In the genomic region with DNA sequence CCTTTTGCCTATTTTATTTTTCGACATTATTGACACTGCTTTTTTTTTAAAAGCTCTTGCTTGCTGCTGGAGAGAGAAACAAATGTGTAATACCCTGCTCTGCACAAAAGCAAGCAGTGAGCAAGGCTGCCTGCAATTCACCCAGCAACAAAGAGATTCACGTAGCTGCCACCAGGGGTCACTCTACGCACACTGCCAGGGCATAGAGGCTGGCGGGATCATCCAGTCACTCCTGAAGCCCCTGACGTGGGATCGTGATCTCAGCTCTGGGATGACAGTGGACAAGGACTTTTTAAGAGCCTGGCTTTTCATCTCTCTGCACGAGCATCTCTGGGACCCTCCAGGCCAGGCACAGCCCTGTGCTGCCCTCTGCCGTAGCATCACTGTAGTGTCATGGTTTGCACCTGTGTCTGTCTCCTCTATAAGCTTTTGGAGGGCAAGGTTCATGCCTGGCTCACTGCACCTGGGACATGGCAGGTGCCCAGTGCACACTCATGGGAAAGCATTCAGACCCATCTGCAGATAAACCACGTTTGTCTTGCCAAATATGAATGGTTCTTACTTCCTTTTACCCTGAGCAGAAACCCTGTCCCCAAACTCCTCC, we compare ENCODE assay signal across 7 cellular contexts. TPM values are rescaled to one million over a fixed set of nuclear protein-coding genes. Genes with fewer than 3 reads are reported as not detected.
A peak's percentile ranks its signal among the peaks of the same experiment; 100 is the strongest.
DNase-seq lines count a peak whose midpoint lies in the region; FAIRE-seq and TF ChIP-seq lines count a peak whose summit lies in the region.

No MANE protein-coding gene starts in this region.

- no peak overlapping the region for H3K4me2 ChIP-seq in mammary epithelial cell (ENCODE audit: insufficient read depth, low read depth, low read length)
- no peak overlapping the region for H3K4me2 ChIP-seq in keratinocyte (ENCODE audit: control insufficient read depth, extremely low read depth, insufficient read depth, low read depth, low read length)

- no peak for DNase-seq in GM06990 (ENCODE audit: extremely low read depth, insufficient read length)
- peak; percentile 90 for DNase-seq in H7
- DNase-seq in NCI-H1092 (lab: John Stamatoyannopoulos, UW) = peak; percentile 34
- DNase-seq in T-helper 9 cell = peak; percentile 25
- DNase-seq in mammary epithelial cell = peak; percentile 20
- DNase-seq in keratinocyte (ENCODE audit: low read depth, low spot score) = peak; percentile 7
- DNase-seq in stimulated activated CD4-positive, alpha-beta T cell treated with anti-CD3 and anti-CD28 coated beads, Interleukin-1b, Interleukin-23, amount 100 ng/mL, for 4 hours (ENCODE audit: low read depth in 2 of 2) = peak; percentile 6 to 7

- H4K20me1 ChIP-seq in mammary epithelial cell (ENCODE audit: insufficient read depth, low read length) (no peaks in the 10 kb centered on the region), keratinocyte (ENCODE audit: control insufficient read depth, extremely low read depth, insufficient read depth, low read length) (no peaks in the 10 kb centered on the region)

- WGBS in mammary epithelial cell (ENCODE audit: low coverage, missing lambda C conversion rate) = 1% methylated on average over 9 of the region's 9 CpGs

- H3K4me3 ChIP-seq in GM06990 (replicated peaks; ENCODE audit: low read depth, low read length) = no peak overlapping the region
- no peak overlapping the region for H3K4me3 ChIP-seq in H7 (ENCODE audit: insufficient read depth, low read depth, low read length)
- H3K4me3 ChIP-seq in mammary epithelial cell (replicated peaks in 1 of 3; ENCODE audit: insufficient read depth in 1 of 3, low read depth in 2 of 3, low read length in 3 of 3) = no peak overlapping the region
- H3K4me3 ChIP-seq in keratinocyte (ENCODE audit: control insufficient read depth in 2 of 3, extremely low read depth in 1 of 3, insufficient read depth in 2 of 3, low read depth in 1 of 3, low read length in 3 of 3) = no peak overlapping the region

- peak; percentile 20 for FAIRE-seq in keratinocyte (lab: Jason Lieb, UNC)

- CTCF ChIA-PET in mammary epithelial cell (lab: Charles Lee; ENCODE audit: low non-redundant PET) = interaction anchor here (0.5 to 0.7 kb wide), 2 partner anchors 42 to 85 kb away, joined by 3 read pairs; no protein-coding TSS in a partner anchor

- no peaks in the 10 kb centered on the region for H3K79me2 ChIP-seq in mammary epithelial cell (ENCODE audit: insufficient read depth, low read length)
- H3K79me2 ChIP-seq in keratinocyte (ENCODE audit: control insufficient read depth, insufficient read depth, low read length) = no peaks in the 10 kb centered on the region

- BruUV-seq in mammary epithelial cell (replicated peaks; lab: Mats Ljungman, UMichigan) = no TSS peak

- H2AFZ ChIP-seq in mammary epithelial cell (ENCODE audit: low read depth, low read length) = no peak overlapping the region
- no peak overlapping the region for H2AFZ ChIP-seq in keratinocyte (ENCODE audit: control insufficient read depth, low read length)

- dilution Hi-C loops in mammary epithelial cell (cut with HindIII; ENCODE audit: low sequenced_read_pairs) (loop anchor here (5.0 kb wide), 1 partner anchor 99 kb away; no protein-coding TSS in a partner anchor), keratinocyte (cut with MboI; ENCODE audit: extremely low pct_ligation_motif_present, low sequenced_read_pairs) (no loop called here)

- H3K9ac ChIP-seq in mammary epithelial cell (ENCODE audit: insufficient read depth, low read length) = no peak overlapping the region
- H3K9ac ChIP-seq in keratinocyte (ENCODE audit: control insufficient read depth, extremely low read depth, insufficient read depth, low read length) = no peak overlapping the region

- H3K27me3 ChIP-seq in GM06990 (replicated peaks; ENCODE audit: control insufficient read depth, insufficient read depth, low read length) (no peaks in the 10 kb centered on the region; the same call in none of the 2 replicates), H7 (ENCODE audit: control insufficient read depth, insufficient read depth, low read length) (0 out of 2 replicates have a peak, but pooled peaks cover 2% of the 10 kb centered on the region), mammary epithelial cell (ENCODE audit: insufficient read depth, low read length) (no peaks in the 10 kb centered on the region), keratinocyte (ENCODE audit: control insufficient read depth, extremely low read depth, insufficient read depth, low read length) (no peaks in the 10 kb centered on the region)

- TF ChIP-seq CTCF in GM06990 (IDR thresholded peaks at IDR 0.05; ENCODE audit: insufficient read depth, low read length, poor library complexity, severe bottlenecking) = peak; percentile 94
- peak; percentile 87 to 91 for TF ChIP-seq CTCF in mammary epithelial cell (conservative IDR thresholded peaks at IDR 0.05 in 1 of 2, IDR thresholded peaks at IDR 0.05 in 1 of 2; ENCODE audit: extremely low read depth in 1 of 2, insufficient read depth in 1 of 2, low read depth in 1 of 2, low read length in 2 of 2)
- peak; percentile 88 to 96 (median 94) for TF ChIP-seq CTCF in keratinocyte (optimal IDR thresholded peaks at IDR 0.05 in 1 of 3, IDR thresholded peaks at IDR 0.05 in 1 of 3, conservative IDR thresholded peaks at IDR 0.05 in 1 of 3; ENCODE audit: extremely low read depth in 1 of 3, insufficient read depth in 2 of 3, low read length in 3 of 3)

- H3K27ac ChIP-seq in mammary epithelial cell (ENCODE audit: insufficient read depth, low read depth, low read length) = no peak overlapping the region
- H3K27ac ChIP-seq in keratinocyte (ENCODE audit: control insufficient read depth, insufficient read depth, low read length) = no peak overlapping the region

- intact Hi-C loops in mammary epithelial cell (cut with micrococcal nuclease) = loop anchor here (1.0 kb wide), 1 partner anchor 252 kb away; no protein-coding TSS in a partner anchor

- no peaks in the 10 kb centered on the region for H3K4me1 ChIP-seq in mammary epithelial cell (ENCODE audit: insufficient read depth, low read length)
- H3K4me1 ChIP-seq in keratinocyte (ENCODE audit: control insufficient read depth, extremely low read depth, insufficient read depth, low read length) = no peaks in the 10 kb centered on the region

- H3K9me3 ChIP-seq in mammary epithelial cell (replicated peaks; ENCODE audit: insufficient read depth, low read length) (no peaks in the 10 kb centered on the region), keratinocyte (ENCODE audit: control insufficient read depth, low read depth, low read length) (peaks cover 2% of the 10 kb centered on the region)

- in situ Hi-C loops in mammary epithelial cell (cut with MboI; ENCODE audit: low sequenced_read_pairs in 2 of 2) = no loop called here

- H3K36me3 ChIP-seq in GM06990 (ENCODE audit: control insufficient read depth, insufficient read depth, low read length) (no peaks in the 10 kb centered on the region), H7 (replicated peaks; ENCODE audit: control insufficient read depth, insufficient read depth, low read length) (no peaks in the 10 kb centered on the region), mammary epithelial cell (ENCODE audit: insufficient read depth, low read length) (no peaks in the 10 kb centered on the region), keratinocyte (ENCODE audit: control insufficient read depth in 2 of 2, extremely low read depth in 1 of 2, insufficient read depth in 2 of 2, low read length in 2 of 2) (no peaks in the 10 kb centered on the region)

- no peaks in the 10 kb centered on the region for H3K9me1 ChIP-seq in keratinocyte (ENCODE audit: control insufficient read depth, extremely low read depth, insufficient read depth, low read length)

RNA-seq across cellular contexts. Expression of gene C4orf50, which starts 19.8 kb away (rescaled TPM):
- 0.10 and 0.11 TPM in 2 replicates for total RNA-seq in H7 (2014; rRNA removed; shearing (Covaris generic))
- total RNA-seq in mammary epithelial cell = not detected
- polyA plus RNA-seq in mammary epithelial cell (not detected), keratinocyte (not detected in 3 replicates)
- polyA minus RNA-seq in mammary epithelial cell (not detected), keratinocyte (not detected in 3 replicates)
- polyA plus RNA-seq in keratinocyte (2011; ENCODE audit: low read depth) = not detected
- not detected in 2 replicates for polyA plus RNA-seq in keratinocyte (2011; cell fraction: cytosol; rRNA removed)
- not detected in 2 replicates for polyA plus RNA-seq in keratinocyte (2011; cell fraction: nucleus; rRNA removed)
- 0.03 TPM in 1 of 2 replicates, not detected in the other for polyA plus RNA-seq in keratinocyte (2012; ENCODE audit: low replicate concordance)
- not detected for polyA minus RNA-seq in keratinocyte (2011; cell fraction: cytosol; rRNA and poly(A)+ RNA removed)
- polyA minus RNA-seq in keratinocyte (2011; cell fraction: nucleus; rRNA and poly(A)+ RNA removed) = not detected in 2 replicates
